17 cellular contexts compared by ENCODE assay signal in genomic region chr3:195219351-195220045, GRCh38. TPM values are rescaled to one million over a fixed set of nuclear protein-coding genes. Genes with fewer than 3 reads are reported as not detected.
A peak's percentile ranks its signal among the peaks of the same experiment; 100 is the strongest.
DNase-seq lines count a peak whose midpoint lies in the region; ATAC-seq and TF ChIP-seq lines count a peak whose summit lies in the region.
"Had no signal": no experiment of that assay in that cellular context is flagged by ENCODE, and none has a peak within 500 bp of the region (broad histone marks: within the 10 kb centered on the region; RNA-seq: fewer than 3 reads in every experiment).

No MANE protein-coding gene starts in this region.

- H3K9me3 ChIP-seq in mesenchymal stem cell (ENCODE audit: control insufficient read depth, low read length) = no peaks in the 10 kb centered on the region

- H4K91ac ChIP-seq in mesenchymal stem cell (ENCODE audit: low read length) = no peak overlapping the region

- H2AFZ ChIP-seq in mesenchymal stem cell (ENCODE audit: low read depth, low read length) = no peak overlapping the region

- H2BK120ac ChIP-seq in mesenchymal stem cell (ENCODE audit: low read depth, low read length) = no peak overlapping the region

- H3K4me1 Mint-ChIP-seq in WTC11 (peaks cover 59% of the 10 kb centered on the region), type B pancreatic cell (ENCODE audit: unreplicated experiment) (peaks cover 12% of the 10 kb centered on the region), glutamatergic neuron (ENCODE audit: low read depth, unreplicated experiment) (no peaks in the 10 kb centered on the region)

- peak; percentile 26 for DNase-seq in activated CD8-positive, alpha-beta memory T cell treated with anti-CD3 and anti-CD28 coated beads for 24 hours
- DNase-seq in activated CD8-positive, alpha-beta memory T cell treated with anti-CD3 and anti-CD28 coated beads, Interleukin-2, amount 50 U/mL, for 48 hours = no peak
- DNase-seq in WTC11 (ENCODE audit: low spot score) = no peak
- DNase-seq in mesenchymal stem cell = no peak
- DNase-seq in type B pancreatic cell (ENCODE audit: extremely low spot score, unreplicated experiment) = peak; percentile 44
- DNase-seq in SIG-M5 (lab: John Stamatoyannopoulos, UW) = no peak
- no peak for DNase-seq in glutamatergic neuron
- DNase-seq: C1 segment of cervical spinal cord, MV-4-11, NCI-H1417 treated with DMSO at 0.1 percent for 48 hours, NCI-H2029, NCI-H2171 treated with DMSO at 0.1 percent for 48 hours, NCI-H82, SHP77 had no signal

- no peak overlapping the region for H3K14ac ChIP-seq in mesenchymal stem cell (ENCODE audit: low read length in 2 of 2)

- no peak overlapping the region for H3K4me2 ChIP-seq in mesenchymal stem cell (ENCODE audit: low read length, poor library complexity, severe bottlenecking)

- CTCF ChIA-PET in WTC11 (lab: Charles Lee) = no interaction called here

- H3K9me3 Mint-ChIP-seq in WTC11 (0 out of 2 replicates have a peak, but pooled peaks cover 4% of the 10 kb centered on the region), type B pancreatic cell (no peaks in the 10 kb centered on the region), glutamatergic neuron (ENCODE audit: unreplicated experiment) (peaks cover 5% of the 10 kb centered on the region)

- ATAC-seq in WTC11 (no peak), GM19328 (IDR thresholded peaks at IDR 0.05; ENCODE audit: unreplicated experiment) (no peak)
- ATAC-seq: Panc1 had no signal

- no peak overlapping the region for H2AK5ac ChIP-seq in mesenchymal stem cell (ENCODE audit: low read length, severe bottlenecking)

- peaks cover 11% of the 10 kb centered on the region for H3K4me1 ChIP-seq in mesenchymal stem cell (ENCODE audit: control insufficient read depth, insufficient read depth, low read depth, low read length)

- no peak overlapping the region for H3K4me3 ChIP-seq in mesenchymal stem cell (ENCODE audit: insufficient read depth in 1 of 2, low read depth in 1 of 2, low read length in 2 of 2)

- no peak overlapping the region for H3K23ac ChIP-seq in mesenchymal stem cell (ENCODE audit: low read length in 2 of 2)

- no peaks in the 10 kb centered on the region for H3K27me3 ChIP-seq in mesenchymal stem cell (ENCODE audit: control insufficient read depth in 1 of 2, insufficient read depth in 1 of 2, low read length in 2 of 2)

- no peak overlapping the region for H3K4ac ChIP-seq in mesenchymal stem cell (ENCODE audit: low read depth in 1 of 2, low read length in 2 of 2)

- no peak overlapping the region for H3K27ac ChIP-seq in mesenchymal stem cell (ENCODE audit: low read length, poor library complexity, severe bottlenecking)
- H3K27ac ChIP-seq: 22Rv1 had no signal

- peak overlapping the region in 1 of 2 experiments; percentile 54 for H3K18ac ChIP-seq in mesenchymal stem cell (ENCODE audit: low read depth in 1 of 2, low read length in 2 of 2)

- POLR2A ChIA-PET in WTC11 (lab: Charles Lee) = no interaction called here

- H3K4me3 Mint-ChIP-seq in WTC11 (no peak overlapping the region), type B pancreatic cell (no peak overlapping the region), glutamatergic neuron (ENCODE audit: unreplicated experiment) (no peak overlapping the region)

- TF ChIP-seq CTCF in WTC11 (IDR thresholded peaks at IDR 0.05) = no peak
- TF ChIP-seq CTCF in type B pancreatic cell (conservative IDR thresholded peaks at IDR 0.05) = no peak
- no peak for TF ChIP-seq CTCF in glutamatergic neuron (IDR thresholded peaks at IDR 0.05; ENCODE audit: partially characterized antibody, unreplicated experiment)

- WGBS in mesenchymal stem cell = 90% methylated on average over 5 of the region's 5 CpGs

- H3K36me3 Mint-ChIP-seq in WTC11 (peaks cover 6% of the 10 kb centered on the region), type B pancreatic cell (peaks cover 10% of the 10 kb centered on the region), glutamatergic neuron (ENCODE audit: unreplicated experiment) (no peaks in the 10 kb centered on the region)

- no peak overlapping the region for H2BK5ac ChIP-seq in mesenchymal stem cell (ENCODE audit: low read depth, low read length, poor library complexity, severe bottlenecking)

- H3K79me1 ChIP-seq in mesenchymal stem cell (replicated peaks; ENCODE audit: low read length, poor library complexity, severe bottlenecking) = peaks cover 22% of the 10 kb centered on the region

- H3K27me3 Mint-ChIP-seq in WTC11 (ENCODE audit: low read depth) (no peaks in the 10 kb centered on the region), type B pancreatic cell (no peaks in the 10 kb centered on the region), glutamatergic neuron (ENCODE audit: unreplicated experiment) (peaks cover 2% of the 10 kb centered on the region)

- H4K8ac ChIP-seq in mesenchymal stem cell (ENCODE audit: low read length) = peak overlapping the region; percentile 1

- 0 out of 2 replicates have a peak overlapping the region, but pooled peaks have one; percentile 41 for H3K27ac Mint-ChIP-seq in WTC11
- no peak overlapping the region for H3K27ac Mint-ChIP-seq in type B pancreatic cell
- H3K27ac Mint-ChIP-seq in glutamatergic neuron (ENCODE audit: unreplicated experiment) = no peak overlapping the region

- peaks cover 0 to 3% of the 10 kb centered on the region in 2 experiments for H3K36me3 ChIP-seq in mesenchymal stem cell (ENCODE audit: control insufficient read depth in 1 of 2, insufficient read depth in 2 of 2, low read depth in 1 of 2, low read length in 2 of 2)

- peak overlapping the region in 1 of 2 experiments; percentile 32 for H2BK12ac ChIP-seq in mesenchymal stem cell (ENCODE audit: low read length in 2 of 2)

- H3K9ac ChIP-seq in mesenchymal stem cell (ENCODE audit: low read length) = no peak overlapping the region

- H2BK15ac ChIP-seq in mesenchymal stem cell (ENCODE audit: low read depth, poor library complexity, severe bottlenecking) = no peak overlapping the region

TF ChIP-seq in WTC11, 78 proteins besides CTCF, POLR2A, EP300 and RAD21 (continues in another document):
- TF ChIP-seq SMAD4 (CRISPR knock-in tag; IDR thresholded peaks at IDR 0.05) (no peak), FOXK1 (CRISPR knock-in tag; IDR thresholded peaks at IDR 0.05) (no peak), EMX1 (CRISPR knock-in tag; IDR thresholded peaks at IDR 0.05) (no peak), TCF7 (CRISPR knock-in tag; IDR thresholded peaks at IDR 0.05; ENCODE audit: low read depth) (no peak), ESRRA (CRISPR knock-in tag; IDR thresholded peaks at IDR 0.05; ENCODE audit: borderline replicate concordance) (no peak), ZNF416 (CRISPR knock-in tag; IDR thresholded peaks at IDR 0.05) (no peak), ZBTB43 (CRISPR knock-in tag; IDR thresholded peaks at IDR 0.05) (no peak), NFYB (CRISPR knock-in tag; conservative IDR thresholded peaks at IDR 0.05; ENCODE audit: low read depth) (no peak), ATF6 (CRISPR knock-in tag; IDR thresholded peaks at IDR 0.05) (no peak), ERG (CRISPR knock-in tag; IDR thresholded peaks at IDR 0.05) (no peak), SOX15 (CRISPR knock-in tag; IDR thresholded peaks at IDR 0.05) (no peak), E2F4 (CRISPR knock-in tag; IDR thresholded peaks at IDR 0.05; ENCODE audit: borderline replicate concordance, low read depth) (no peak)

RNA-seq across cellular contexts. Expression of gene XXYLT1, which starts 51.5 kb away (rescaled TPM):
- total RNA-seq in WTC11 (2021) (21.4 to 23.4 TPM (median 22.5 TPM) in 3 replicates), type B pancreatic cell (ENCODE audit: low replicate concordance) (10.4 and 27.0 TPM in 2 replicates), glutamatergic neuron (ENCODE audit: unreplicated experiment) (22.3 TPM)
- 27.1 TPM for polyA plus RNA-seq in mesenchymal stem cell (2013, experiment 1 of 2)
- polyA plus RNA-seq in mesenchymal stem cell (2013, experiment 2 of 2) = 27.1 TPM

Comparison
In these comparisons a context has a peak if more than half of its experiments do, and no peak if none do; other contexts are left out.
1. DNase-seq: peak in activated CD8-positive, alpha-beta memory T cell treated with anti-CD3 and anti-CD28 coated beads for 24 hours (single experiment) and type B pancreatic cell (single experiment); none in activated CD8-positive, alpha-beta memory T cell treated with anti-CD3 and anti-CD28 coated beads, Interleukin-2, amount 50 U/mL, for 48 hours (single experiment), WTC11 (single experiment), mesenchymal stem cell (single experiment), SIG-M5 (single experiment) and glutamatergic neuron (single experiment).